Comparison of ENCODE assay signal across 13 cellular contexts in genomic region chr16:49776085-49776501, GRCh38.
DNase-seq lines count a peak whose midpoint lies in the region; ATAC-seq and TF ChIP-seq lines count a peak whose summit lies in the region.
"Had no signal": no experiment of that assay in that cellular context is flagged by ENCODE, and none has a peak within 500 bp of the region (broad histone marks: within the 10 kb centered on the region; RNA-seq: fewer than 3 reads in every experiment).

No MANE protein-coding gene starts in this region.

- no peak overlapping the region for H4K91ac ChIP-seq in trophoblast cell (ENCODE audit: low read depth, low read length)

- no CpG with 5 or more reads among the region's 15 CpGs for WGBS in trophoblast cell (ENCODE audit: extremely low coverage, insufficient coverage, insufficient read length)

- no peaks in the 10 kb centered on the region for H4K20me1 ChIP-seq in GM23338 (replicated peaks; ENCODE audit: insufficient read depth)

- H3F3A ChIP-seq in GM23338 (replicated peaks; ENCODE audit: low read depth) = 0 out of 2 replicates have a peak, but pooled peaks cover 15% of the 10 kb centered on the region

- 0 out of 4 replicates have a peak, but pooled peaks of 1 of the 2 experiments have one; percentile 6 for TF ChIP-seq CTCF in GM23338 (conservative IDR thresholded peaks at IDR 0.05; ENCODE audit: low read depth in 2 of 2)

- H3K4ac ChIP-seq in trophoblast cell (ENCODE audit: low read depth, low read length) = no peak overlapping the region

- peak overlapping the region; percentile 94 for H3K27ac Mint-ChIP-seq in GM23338

- H3K4me1 Mint-ChIP-seq in GM23338 = peaks cover 56% of the 10 kb centered on the region

- H3K23ac ChIP-seq in trophoblast cell (ENCODE audit: low read length) = no peak overlapping the region

- H3K27me3 Mint-ChIP-seq in GM23338 (ENCODE audit: insufficient read depth, low read depth, poor library complexity) = peaks cover 10% of the 10 kb centered on the region

- H3K14ac ChIP-seq in trophoblast cell (ENCODE audit: low read length) = no peak overlapping the region

- no peak overlapping the region for H3K9ac ChIP-seq in trophoblast cell (ENCODE audit: low read length)

- H3K9me3 Mint-ChIP-seq in GM23338 = no peaks in the 10 kb centered on the region

- no peak overlapping the region for H2AFZ ChIP-seq in GM23338
- no peak overlapping the region for H2AFZ ChIP-seq in trophoblast cell (ENCODE audit: insufficient read depth, low read length, poor library complexity)

- H4K12ac ChIP-seq in trophoblast cell (ENCODE audit: low read depth, low read length) = peak overlapping the region; percentile 32

- H3K36me3 ChIP-seq in GM23338 (ENCODE audit: insufficient read depth) (no peaks in the 10 kb centered on the region), trophoblast cell (ENCODE audit: control insufficient read depth in 1 of 2, insufficient read depth in 2 of 2, low read length in 2 of 2) (no peaks in the 10 kb centered on the region)
- H3K36me3 ChIP-seq: ovary had no signal

- H3K79me2 ChIP-seq in GM23338 (replicated peaks; ENCODE audit: insufficient read depth) = peaks cover 29% of the 10 kb centered on the region
- H3K79me2 ChIP-seq in trophoblast cell (ENCODE audit: control insufficient read depth, insufficient read depth, low read length, poor library complexity) = no peaks in the 10 kb centered on the region

- H3K4me1 ChIP-seq in GM23338 (ENCODE audit: insufficient read depth) (peaks cover 39% of the 10 kb centered on the region), trophoblast cell (ENCODE audit: control insufficient read depth in 1 of 2, insufficient read depth in 2 of 2, low read length in 2 of 2) (peaks cover 16 to 21% of the 10 kb centered on the region in 2 experiments)

- H3K9me2 ChIP-seq in GM23338 (ENCODE audit: insufficient read depth) = no peaks in the 10 kb centered on the region

- peak overlapping the region; percentile 88 for H3K27ac ChIP-seq in GM23338 (ENCODE audit: low read depth)
- H3K27ac ChIP-seq in trophoblast cell (ENCODE audit: low read depth, low read length) = no peak overlapping the region
- H3K27ac ChIP-seq: ovary had no signal

- no peak overlapping the region for H2BK120ac ChIP-seq in trophoblast cell (ENCODE audit: insufficient read depth, low read length, poor library complexity)

- H3K4me3 Mint-ChIP-seq in GM23338 = peak overlapping the region; percentile 34; the same call in 2 of the 3 replicates

- no peaks in the 10 kb centered on the region for H3K27me3 ChIP-seq in GM23338 (ENCODE audit: insufficient read depth)
- no peaks in the 10 kb centered on the region for H3K27me3 ChIP-seq in trophoblast cell (ENCODE audit: insufficient read depth, low read length)
- H3K27me3 ChIP-seq: ovary had no signal

- no peak overlapping the region for H2AK5ac ChIP-seq in trophoblast cell (ENCODE audit: low read length)

- no peaks in the 10 kb centered on the region for H3K79me1 ChIP-seq in trophoblast cell (ENCODE audit: low read length)

- H3K4me2 ChIP-seq in GM23338 = peak overlapping the region; percentile 70
- H3K4me2 ChIP-seq in trophoblast cell (ENCODE audit: low read length) = no peak overlapping the region

- DNase-seq in GM23338 (ENCODE audit: low spot score) (peak; percentile 83), dermis blood vessel endothelial cell (peak; percentile 72), iPS-NIHi11 (ENCODE audit: low spot score) (peak; percentile 87), trophoblast cell (no peak)
- DNase-seq: activated CD8-positive, alpha-beta memory T cell treated with anti-CD3 and anti-CD28 coated beads for 24 hours; GOT3; NCI-H1417 treated with DMSO at 0.1 percent for 48 hours; ovary; stimulated activated CD4-positive, alpha-beta T cell treated with anti-CD3 and anti-CD28 coated beads, Interleukin-2, amount 100 ng/mL, for 24 hours had no signal

- no peaks in the 10 kb centered on the region for H3K9me3 ChIP-seq in trophoblast cell (ENCODE audit: insufficient read depth, low read depth, low read length)
- H3K9me3 ChIP-seq: ovary had no signal

- no peak overlapping the region for H2BK5ac ChIP-seq in trophoblast cell (ENCODE audit: low read depth, low read length, poor library complexity)

- peak overlapping the region; percentile 3 for H4K8ac ChIP-seq in trophoblast cell (ENCODE audit: low read depth, low read length)

- peak overlapping the region; percentile 32; the same call in 1 of the 2 replicates for H3K4me3 ChIP-seq in GM23338
- no peak overlapping the region for H3K4me3 ChIP-seq in trophoblast cell (ENCODE audit: low read depth, low read length)
- H3K4me3 ChIP-seq: ovary had no signal

- H3K18ac ChIP-seq in trophoblast cell (ENCODE audit: low read length) = no peak overlapping the region

- peak; percentile 91 for ATAC-seq in GM23338
- no peak for ATAC-seq in GM18511 (IDR thresholded peaks at IDR 0.05; ENCODE audit: unreplicated experiment)
- ATAC-seq in GM19328 (IDR thresholded peaks at IDR 0.05; ENCODE audit: unreplicated experiment) = no peak
- no peak for ATAC-seq in HG02759 (IDR thresholded peaks at IDR 0.05; ENCODE audit: unreplicated experiment)
- ATAC-seq in HG02884 (IDR thresholded peaks at IDR 0.05; ENCODE audit: unreplicated experiment) = no peak

- no peak overlapping the region for H2BK12ac ChIP-seq in trophoblast cell (ENCODE audit: low read length)

- H3K36me3 Mint-ChIP-seq in GM23338 (ENCODE audit: low read depth) = peaks cover 16% of the 10 kb centered on the region

TF ChIP-seq in GM23338, 12 proteins besides CTCF, POLR2A, EP300 and RAD21:
- TF ChIP-seq STAT1 (IDR thresholded peaks at IDR 0.05; ENCODE audit: unreplicated experiment) (no peak), EZH2 (IDR thresholded peaks at IDR 0.05; ENCODE audit: low read depth, unreplicated experiment) (no peak), POLR2AphosphoS5 (IDR thresholded peaks at IDR 0.05; ENCODE audit: low read depth) (no peak), EZH2phosphoT487 (IDR thresholded peaks at IDR 0.05; ENCODE audit: unreplicated experiment) (no peak), ETS1 (IDR thresholded peaks at IDR 0.05) (peak; percentile 54; the same call in 1 of the 2 replicates), REST (IDR thresholded peaks at IDR 0.05; ENCODE audit: unreplicated experiment) (no peak), ZNF331 (CRISPR knock-in tag; IDR thresholded peaks at IDR 0.05; ENCODE audit: low read depth) (no peak), JUNB (IDR thresholded peaks at IDR 0.05; ENCODE audit: unreplicated experiment) (no peak), NANOG (IDR thresholded peaks at IDR 0.05; ENCODE audit: borderline replicate concordance) (no peak)

Comparison
In these comparisons a context has a peak if more than half of its experiments do, and no peak if none do; other contexts are left out.
1. DNase-seq: peak in GM23338 (single experiment), dermis blood vessel endothelial cell (single experiment) and iPS-NIHi11 (single experiment); none in trophoblast cell (0 of 2).